Comparison of ENCODE assay signal across 15 cellular contexts in genomic region chr12:54888428-54888827, GRCh38. TPM values are rescaled to one million over a fixed set of nuclear protein-coding genes. Genes with fewer than 3 reads are reported as not detected.
DNase-seq lines count a peak whose midpoint lies in the region; ATAC-seq, FAIRE-seq and TF ChIP-seq lines count a peak whose summit lies in the region.
"Not testable (repeated sequence)": the region's sequence is repeated elsewhere in the genome, so short reads cannot be mapped to it uniquely, and the experiment has no call there.
"Had no signal": no experiment of that assay in that cellular context is flagged by ENCODE, and none has a peak within 500 bp of the region (broad histone marks: within the 10 kb centered on the region; RNA-seq: fewer than 3 reads in every experiment).

No MANE protein-coding gene starts in this region.

- POLR2A ChIA-PET in Caco-2 (lab: Charles Lee); WTC11 (lab: Charles Lee); H1 (lab: Charles Lee; ENCODE audit: partially characterized antibody): not testable (repeated sequence)

- H4K8ac ChIP-seq in H9 (replicated peaks; ENCODE audit: insufficient read length, low read depth, low read length); H1 (ENCODE audit: extremely low read depth, insufficient read depth, low read length): not testable (repeated sequence)

- not testable (repeated sequence) for H2BK20ac ChIP-seq in H9 (ENCODE audit: low read depth, low read length, poor library complexity, severe bottlenecking)
- H2BK20ac ChIP-seq in H1 (ENCODE audit: low read length): peak overlapping the region; percentile 48; the same call in 1 of the 2 replicates

- intact Hi-C loops in Caco-2 (cut with micrococcal nuclease; ENCODE audit: unreplicated experiment); mucosa of descending colon (cut with DNase I, micrococcal nuclease); transverse colon (cut with DNase I; ENCODE audit: low total_unique reads): not testable (repeated sequence)

- H3K27me3 ChIP-seq in Caco-2 (replicated peaks; ENCODE audit: control insufficient read depth, insufficient read depth, low read length); H9 (ENCODE audit: insufficient read depth, low read length); H1 (replicated peaks in 1 of 4; ENCODE audit: control insufficient read depth in 3 of 4, extremely low read depth in 1 of 4, insufficient read depth in 3 of 4, low read length in 3 of 4); iPS-18a (ENCODE audit: control insufficient read depth, insufficient read depth, low read length); transverse colon: not testable (repeated sequence)

- H3K4me2 ChIP-seq in H9 (ENCODE audit: insufficient read depth, insufficient read length, low read length) (peak overlapping the region; percentile 55), H1 (ENCODE audit: insufficient read depth in 1 of 2, low read depth in 2 of 2, low read length in 2 of 2) (peak overlapping the region; percentile 27 to 56)

- H3K79me2 ChIP-seq in H9 (ENCODE audit: insufficient read depth, low read length); H1 (ENCODE audit: control insufficient read depth in 1 of 2, insufficient read depth in 2 of 2, low read length in 2 of 2): not testable (repeated sequence)

- H3K56ac ChIP-seq in H9 (ENCODE audit: insufficient read length, low read depth, low read length); H1 (replicated peaks; ENCODE audit: insufficient read length, low read depth, low read length): not testable (repeated sequence)

- H3K14ac ChIP-seq in H9 (ENCODE audit: insufficient read depth, low read length); H1 (ENCODE audit: insufficient read length): not testable (repeated sequence)

- not testable (repeated sequence) for H2AK5ac ChIP-seq in H9 (ENCODE audit: insufficient read length, low read length); H1 (ENCODE audit: low read depth, low read length)

- CTCF ChIA-PET in Caco-2 (lab: Charles Lee): not testable (repeated sequence)
- CTCF ChIA-PET in WTC11 (lab: Charles Lee) (interaction anchor here (0.6 to 0.8 kb wide), 2 partner anchors 139 to 630 kb away, joined by 3 to 8 read pairs; no protein-coding TSS in a partner anchor), H1 (lab: Charles Lee; ENCODE audit: partially characterized antibody) (interaction anchor here (0.6 to 1.3 kb wide), 2 partner anchors 42 to 130 kb away, joined by 3 to 5 read pairs; no protein-coding TSS in a partner anchor)

- H2AFZ ChIP-seq in H9 (ENCODE audit: low read length): not testable (repeated sequence)
- H2AFZ ChIP-seq in H1 (ENCODE audit: low read length): peak overlapping the region; percentile 81; the same call in 1 of the 2 replicates

- not testable (repeated sequence) for H3K79me1 ChIP-seq in H9 (ENCODE audit: insufficient read depth, low read depth, low read length, poor library complexity, severe bottlenecking); H1 (ENCODE audit: low read depth, low read length)

- no CpG with 5 or more reads among the region's 11 CpGs for WGBS in H9 (ENCODE audit: extremely low coverage, insufficient read length, low lambda C conversion rate)
- WGBS in H1 (ENCODE audit: extremely low coverage in 1 of 2, insufficient coverage in 1 of 2, insufficient read length in 1 of 2, insufficient replicate concordance in 2 of 2, low coverage in 1 of 2, low lambda C conversion rate in 2 of 2, missing lambda C conversion rate in 1 of 2), 2 experiments: 54% methylated on average over 11 of the region's 11 CpGs; no CpG with 5 or more reads in 1 of the 2 experiments
- WGBS in transverse colon (ENCODE audit: low coverage in 1 of 2), 2 donors: 48% methylated on average over 11 of the region's 11 CpGs; no CpG with 5 or more reads in 1 of the 2 donors

- H3T11ph ChIP-seq in H9 (ENCODE audit: low read length): not testable (repeated sequence)

- not testable (repeated sequence) for BruUV-seq in Caco-2 (replicated peaks; lab: Mats Ljungman, UMichigan)

- not testable (repeated sequence) for H3K27me3 Mint-ChIP-seq in Caco-2 (ENCODE audit: insufficient read depth, unreplicated experiment); H9 (ENCODE audit: low read depth); WTC11 (ENCODE audit: low read depth)

- not testable (repeated sequence) for H2BK15ac ChIP-seq in H9 (ENCODE audit: low read depth, low read length); H1 (ENCODE audit: low read length)

- not testable (repeated sequence) for H3K36me3 ChIP-seq in Caco-2 (ENCODE audit: control insufficient read depth, insufficient read depth, low read length); H1 (ENCODE audit: control insufficient read depth in 2 of 4, insufficient read depth in 4 of 4, low read length in 3 of 4); iPS-18a (ENCODE audit: control insufficient read depth, low read depth, low read length); mucosa of descending colon (ENCODE audit: low read depth); transverse colon

- not testable (repeated sequence) for H2BK5ac ChIP-seq in H9 (ENCODE audit: insufficient read length, low read length)
- H2BK5ac ChIP-seq in H1 (ENCODE audit: low read depth, low read length): 0 out of 2 replicates have a peak overlapping the region, but pooled peaks have one; percentile 52

- not testable (repeated sequence) for H3K23me2 ChIP-seq in H9 (ENCODE audit: insufficient read length, low read depth, low read length, poor library complexity, severe bottlenecking); H1 (ENCODE audit: low read depth, low read length)

- H3K36me3 Mint-ChIP-seq in Caco-2 (ENCODE audit: insufficient read depth, unreplicated experiment); H9 (ENCODE audit: insufficient read depth in 1 of 3, low read depth in 3 of 3); WTC11: not testable (repeated sequence)

- H3K18ac ChIP-seq in H9 (ENCODE audit: insufficient read length, low read depth, low read length): not testable (repeated sequence)
- 0 out of 2 replicates have a peak overlapping the region, but pooled peaks have one; percentile 71 for H3K18ac ChIP-seq in H1 (ENCODE audit: extremely low read depth, low read length)

- peak; percentile 4 to 37 for DNase-seq in Caco-2
- peak; percentile 43 for DNase-seq in H9
- DNase-seq in NCI-H345 (lab: John Stamatoyannopoulos, UW): peak; percentile 25
- DNase-seq in WTC11 (ENCODE audit: low spot score): peak; percentile 51
- DNase-seq in H1 (ENCODE audit: low read depth in 1 of 2, low spot score in 2 of 2): peak in 1 of 2 experiments; percentile 68
- DNase-seq in mucosa of descending colon: peak; percentile 53 to 75 (median 71)
- peak; percentile 39 for DNase-seq in transverse colon

- H2BK120ac ChIP-seq in H9 (ENCODE audit: low read depth, low read length, poor library complexity, severe bottlenecking); H1 (replicated peaks; ENCODE audit: low read depth, low read length): not testable (repeated sequence)

- not testable (repeated sequence) for H3K27ac Mint-ChIP-seq in Caco-2 (ENCODE audit: unreplicated experiment); H9; WTC11

- not testable (repeated sequence) for H2BK12ac ChIP-seq in H9 (ENCODE audit: insufficient read length, low read depth, low read length)
- 0 out of 2 replicates have a peak overlapping the region, but pooled peaks have one; percentile 50 for H2BK12ac ChIP-seq in H1 (ENCODE audit: low read depth, low read length)

- H3K27ac ChIP-seq in H9 (ENCODE audit: insufficient read length, low read depth, low read length); H1 (ENCODE audit: low read depth, low read length); iPS-18a (ENCODE audit: low read length); transverse colon: not testable (repeated sequence)

- TF ChIP-seq POLR2A in H1 (IDR thresholded peaks at IDR 0.05; ENCODE audit: control extremely low read depth in 1 of 2, low read depth in 2 of 2, low read length in 2 of 2); transverse colon (IDR thresholded peaks at IDR 0.05): not testable (repeated sequence)

- not testable (repeated sequence) for H4K5ac ChIP-seq in H9 (ENCODE audit: insufficient read length, low read depth, low read length); H1 (ENCODE audit: insufficient read length, low read depth, low read length)

- not testable (repeated sequence) for H4K20me1 ChIP-seq in H9 (ENCODE audit: control insufficient read depth, insufficient read depth, insufficient read length); H1 (replicated peaks in 1 of 2; ENCODE audit: control insufficient read depth in 1 of 2, insufficient read depth in 2 of 2, low read length in 2 of 2)

- ATAC-seq in WTC11, mucosa of descending colon: not testable (repeated sequence)

- H3K4me3 Mint-ChIP-seq in Caco-2 (ENCODE audit: unreplicated experiment): peak overlapping the region; percentile 34
- H3K4me3 Mint-ChIP-seq in H9: peak overlapping the region; percentile 63 to 66
- H3K4me3 Mint-ChIP-seq in WTC11: peak overlapping the region; percentile 71

- H3K4me1 ChIP-seq in Caco-2; H9 (ENCODE audit: insufficient read depth, low read length); H1 (replicated peaks in 1 of 4; ENCODE audit: control insufficient read depth in 3 of 4, insufficient read depth in 4 of 4, low read length in 3 of 4); iPS-18a (ENCODE audit: control insufficient read depth, low read depth, low read length); mucosa of descending colon (ENCODE audit: low read depth): not testable (repeated sequence)
- peaks cover 0 to 11% (median 0%) of the 10 kb centered on the region in 4 donors for H3K4me1 ChIP-seq in transverse colon

- not testable (repeated sequence) for FAIRE-seq in H1 (lab: Jason Lieb, UNC)

- not testable (repeated sequence) for TF ChIP-seq RAD21 in H1 (IDR thresholded peaks at IDR 0.05 in 1 of 2, conservative IDR thresholded peaks at IDR 0.05 in 1 of 2; ENCODE audit: low read depth in 2 of 2, low read length in 2 of 2)

- H3K4me1 Mint-ChIP-seq in Caco-2 (ENCODE audit: low read depth, unreplicated experiment): not testable (repeated sequence)
- H3K4me1 Mint-ChIP-seq in H9: peaks cover 10 to 15% of the 10 kb centered on the region in 2 experiments
- H3K4me1 Mint-ChIP-seq in WTC11: peaks cover 22% of the 10 kb centered on the region

- not testable (repeated sequence) for H3K23ac ChIP-seq in H9 (ENCODE audit: insufficient read length, low read depth, low read length); H1 (ENCODE audit: insufficient read length)

- not testable (repeated sequence) for H3K4ac ChIP-seq in H9 (ENCODE audit: low read depth, low read length); H1 (replicated peaks; ENCODE audit: insufficient read length, low read depth, low read length)

- in situ Hi-C loops in transverse colon (cut with MboI; ENCODE audit: low pct_ligation_motif_present in 1 of 4, low pct_unique_long_range_greater_than_20kb in 1 of 4, low sequenced_read_pairs in 3 of 4): not testable (repeated sequence)

- H3K9me3 Mint-ChIP-seq in Caco-2 (ENCODE audit: unreplicated experiment); H9; WTC11: not testable (repeated sequence)

- not testable (repeated sequence) for H4K91ac ChIP-seq in H9 (ENCODE audit: insufficient read length, low read depth, low read length); H1 (replicated peaks; ENCODE audit: insufficient read length, low read length)

- not testable (repeated sequence) for TF ChIP-seq CTCF in Caco-2 (IDR thresholded peaks at IDR 0.05; ENCODE audit: insufficient read depth in 1 of 2, low read depth in 1 of 2, low read length in 1 of 2, severe bottlenecking in 1 of 2, unreplicated experiment in 1 of 2); H9 (conservative IDR thresholded peaks at IDR 0.05); WTC11 (IDR thresholded peaks at IDR 0.05); H1 (IDR thresholded peaks at IDR 0.05; ENCODE audit: control extremely low read depth in 1 of 3, insufficient read depth in 1 of 3, low read depth in 1 of 3, low read length in 3 of 3); mucosa of descending colon (IDR thresholded peaks at IDR 0.05); transverse colon (IDR thresholded peaks at IDR 0.05)

- not testable (repeated sequence) for H3K4me3 ChIP-seq in Caco-2 (ENCODE audit: low read depth, low read length); mucosa of descending colon; transverse colon
- peak overlapping the region in 1 of 4 experiments; percentile 46; a peak in 2 of 8 replicates for H3K4me3 ChIP-seq in H1 (ENCODE audit: extremely low read depth in 1 of 4, insufficient read depth in 2 of 4, low read depth in 3 of 4, low read length in 4 of 4)
- H3K4me3 ChIP-seq in iPS-18a (ENCODE audit: low read length): peak overlapping the region; percentile 58

- not testable (repeated sequence) for TF ChIP-seq EP300 in H1 (IDR thresholded peaks at IDR 0.05; ENCODE audit: borderline replicate concordance in 1 of 2, low read depth in 2 of 2, low read length in 2 of 2); transverse colon (IDR thresholded peaks at IDR 0.05; ENCODE audit: low read depth)

- H3K9ac ChIP-seq in H9 (ENCODE audit: extremely low read depth, insufficient read length, low read length); H1 (replicated peaks in 1 of 4; ENCODE audit: extremely low read depth in 1 of 4, low read depth in 3 of 4, low read length in 3 of 4): not testable (repeated sequence)
- peak overlapping the region; percentile 32 for H3K9ac ChIP-seq in iPS-18a (ENCODE audit: low read length)

- not testable (repeated sequence) for H3K9me3 ChIP-seq in Caco-2; H9 (ENCODE audit: control insufficient read depth, low read depth, low read length); H1 (ENCODE audit: insufficient read depth in 2 of 2, low read depth in 1 of 2, low read length in 1 of 2); iPS-18a (ENCODE audit: control insufficient read depth, low read depth, low read length); mucosa of descending colon; transverse colon

RNA-seq across cellular contexts. Expression of gene MUCL1, which starts 34.1 kb away (rescaled TPM):
- total RNA-seq in Caco-2 (2022) (not detected in 2 replicates), H9 (2021) (not detected in 2 replicates), WTC11 (2021) (not detected in 3 replicates), mucosa of descending colon (not detected), transverse colon (not detected)
- total RNA-seq in H1 (2021; fragmentation: NEBNext Ultra II Directional; extraction: Animal tissue kit (Norgen Biotek cat#: 25700)): not detected in 2 replicates
- not detected in 2 replicates for polyA plus RNA-seq in H1 (2011; rRNA removed)
- not detected for polyA plus RNA-seq in H1 (2011; cell fraction: cytosol; rRNA removed)
- polyA plus RNA-seq in H1 (2011; cell fraction: nucleus; rRNA removed): not detected
- polyA plus RNA-seq in H1 (2012, experiment 1 of 2): not detected in 4 replicates
- not detected for polyA plus RNA-seq in H1 (2012, experiment 2 of 2)
- polyA plus RNA-seq in H1 (2013, experiment 1 of 2): not detected
- not detected for polyA plus RNA-seq in H1 (2013, experiment 2 of 2)
- not detected in 2 replicates for polyA minus RNA-seq in H1 (2011; rRNA and poly(A)+ RNA removed)
- not detected for polyA minus RNA-seq in H1 (2011; cell fraction: cytosol; rRNA and poly(A)+ RNA removed)
- not detected for polyA minus RNA-seq in H1 (2011; cell fraction: nucleus; rRNA and poly(A)+ RNA removed)
- total RNA-seq: A673; CD8-positive, alpha-beta T cell; HFFc6; HT1080; IMR-90; NCI-H460; Peyer's patch had no signal
- polyA plus RNA-seq: IMR-90 had no signal
